1 cellular context compared by ENCODE assay signal in genomic region chr13:51477653-51478324, GRCh38.
TF ChIP-seq lines count a peak whose summit lies in the region.

No MANE protein-coding gene starts in this region.

TF ChIP-seq in WTC11, 78 proteins besides CTCF, POLR2A, EP300 and RAD21 (continued from another document):
- TF ChIP-seq ZNF532 (CRISPR knock-in tag; IDR thresholded peaks at IDR 0.05; ENCODE audit: borderline replicate concordance) (no peak), OVOL2 (CRISPR knock-in tag; IDR thresholded peaks at IDR 0.05; ENCODE audit: borderline replicate concordance) (no peak), ZNF138 (CRISPR knock-in tag; conservative IDR thresholded peaks at IDR 0.05) (no peak), FOXP1 (CRISPR knock-in tag; IDR thresholded peaks at IDR 0.05; ENCODE audit: borderline replicate concordance) (no peak), USF2 (CRISPR knock-in tag; IDR thresholded peaks at IDR 0.05) (no peak), ATF3 (CRISPR knock-in tag; conservative IDR thresholded peaks at IDR 0.05) (no peak), ZBTB21 (CRISPR knock-in tag; IDR thresholded peaks at IDR 0.05; ENCODE audit: borderline replicate concordance) (no peak), HMGA2 (CRISPR knock-in tag; IDR thresholded peaks at IDR 0.05) (no peak), SMAD3 (CRISPR knock-in tag; IDR thresholded peaks at IDR 0.05; ENCODE audit: borderline replicate concordance) (no peak)
